ENCODE assay signal across 8 cellular contexts in genomic region chr20:9672027-9672426, GRCh38.
"Had no signal": no experiment of that assay in that cellular context is flagged by ENCODE, and none has a peak within 500 bp of the region (broad histone marks: within the 10 kb centered on the region; RNA-seq: fewer than 3 reads in every experiment).

No MANE protein-coding gene starts in this region.

- FAIRE-seq: H54 had no signal

- H3K27ac Mint-ChIP-seq: H9, IgD-negative memory B cell had no signal

- H3K4me1 Mint-ChIP-seq: IgD-negative memory B cell had no signal

- H3K4me3 Mint-ChIP-seq: H9, IgD-negative memory B cell had no signal

- H3K27ac ChIP-seq: HL-60 had no signal

- DNase-seq: GOT3, H9, HCEC 1CT, Kasumi-1, KG1 had no signal
